Comparison of ENCODE assay signal across 18 cellular contexts in genomic region chr19:53388168-53388567, GRCh38.
"Had no signal": no experiment of that assay in that cellular context is flagged by ENCODE, and none has a peak within 500 bp of the region (broad histone marks: within the 10 kb centered on the region; RNA-seq: fewer than 3 reads in every experiment).

No MANE protein-coding gene starts in this region.

- FAIRE-seq: keratinocyte, urothelium cell line had no signal

- DNase-seq: activated CD4-positive, alpha-beta T cell treated with anti-CD3 and anti-CD28 coated beads, Interleukin-2, amount 50 U/mL, for 48 hours; activated T-cell treated with anti-CD3 and anti-CD28 coated beads for 4 hours; amygdala; body of pancreas; central memory CD4-positive, alpha-beta T cell; glutamatergic neuron; hippocampal formation; occipital lobe; retina; stimulated activated naive CD8-positive, alpha-beta T cell treated with anti-CD3 and anti-CD28 coated beads, Interleukin-15, Interleukin-2, amounts not matched to agents 100 U/mL and 50 U/mL, for 24 hours; substantia nigra; tibial artery; WERI-Rb-1 had no signal

- H3K27ac ChIP-seq: body of pancreas, coronary artery, foreskin keratinocyte, tibial artery, WERI-Rb-1 had no signal

- ATAC-seq: body of pancreas; foreskin keratinocyte; stimulated activated naive CD8-positive, alpha-beta T cell treated with anti-CD3 and anti-CD28 coated beads, Interleukin-15, Interleukin-2, amounts not matched to agents 100 U/mL and 50 U/mL, for 24 hours had no signal

- H3K4me1 ChIP-seq: body of pancreas, foreskin keratinocyte, tibial artery had no signal

- H3K27me3 ChIP-seq: body of pancreas, foreskin keratinocyte, tibial artery had no signal

- H3K4me3 ChIP-seq: body of pancreas, coronary artery, lung, tibial artery had no signal

- H3K36me3 ChIP-seq: WERI-Rb-1 had no signal
